10 cellular contexts compared by ENCODE assay signal in genomic region chr6:137095651-137096238, GRCh38. TPM values are rescaled to one million over a fixed set of nuclear protein-coding genes. Genes with fewer than 3 reads are reported as not detected.
DNase-seq lines count a peak whose midpoint lies in the region; ATAC-seq and TF ChIP-seq lines count a peak whose summit lies in the region.
"Had no signal": no experiment of that assay in that cellular context is flagged by ENCODE, and none has a peak within 500 bp of the region (broad histone marks: within the 10 kb centered on the region; RNA-seq: fewer than 3 reads in every experiment).

No MANE protein-coding gene starts in this region.

- no peak for TF ChIP-seq CTCF in GM12865 (IDR thresholded peaks at IDR 0.05; ENCODE audit: insufficient read depth, low read depth, low read length, missing control alignments)
- TF ChIP-seq CTCF in prostate gland (IDR thresholded peaks at IDR 0.05): no peak
- TF ChIP-seq CTCF in breast epithelium (IDR thresholded peaks at IDR 0.05): no peak

- no peak for TF ChIP-seq POLR2A in prostate gland (IDR thresholded peaks at IDR 0.05)
- no peak for TF ChIP-seq POLR2A in breast epithelium (IDR thresholded peaks at IDR 0.05)

- DNase-seq in GM12865 (ENCODE audit: low read depth) (peak; percentile 92), activated T-cell treated with anti-CD3 and anti-CD28 coated beads for 4 hours (no peak), prostate gland (ENCODE audit: low spot score) (no peak), putamen (ENCODE audit: low spot score) (no peak), breast epithelium (ENCODE audit: low spot score in 2 of 2) (no peak)
- peak; percentile 20 for DNase-seq in activated T-helper 1 cell treated with anti-CD3 and anti-CD28 coated beads, Interleukin-12 subunit alpha, Interleukin-12 subunit beta, Interleukin-2, Interleukin-4 antibody, amounts not matched to agents 30 ng/mL and 10 ng/mL and 1 ng/mL, durations not matched to agents 14 hours and 24 hours and 36 hours (ENCODE audit: low spot score)

- H3K4me1 Mint-ChIP-seq in activated T-helper 1 cell treated with anti-CD3 and anti-CD28 coated beads, Interleukin-12 subunit alpha, Interleukin-12 subunit beta, Interleukin-2, Interleukin-4 antibody, amounts not matched to agents 30 ng/mL and 10 ng/mL and 1 ng/mL, durations not matched to agents 14 hours and 24 hours and 36 hours (ENCODE audit: low read depth): peaks cover 68% of the 10 kb centered on the region

- H3K9me3 ChIP-seq in prostate gland (no peaks in the 10 kb centered on the region), breast epithelium (no peaks in the 10 kb centered on the region)

- H3K36me3 Mint-ChIP-seq in activated T-helper 1 cell treated with anti-CD3 and anti-CD28 coated beads, Interleukin-12 subunit alpha, Interleukin-12 subunit beta, Interleukin-2, Interleukin-4 antibody, amounts not matched to agents 30 ng/mL and 10 ng/mL and 1 ng/mL, durations not matched to agents 14 hours and 24 hours and 36 hours (ENCODE audit: low read depth): peaks cover 2% of the 10 kb centered on the region
- H3K36me3 Mint-ChIP-seq: brain had no signal

- H3K36me3 ChIP-seq in prostate gland (no peaks in the 10 kb centered on the region), breast epithelium (no peaks in the 10 kb centered on the region)

- H3K27ac ChIP-seq in prostate gland (no peak overlapping the region), breast epithelium (no peak overlapping the region)

- no peaks in the 10 kb centered on the region for H3K27me3 ChIP-seq in prostate gland (replicated peaks; ENCODE audit: insufficient read depth)
- no peaks in the 10 kb centered on the region for H3K27me3 ChIP-seq in breast epithelium

- H3K27ac Mint-ChIP-seq in activated T-helper 1 cell treated with anti-CD3 and anti-CD28 coated beads, Interleukin-12 subunit alpha, Interleukin-12 subunit beta, Interleukin-2, Interleukin-4 antibody, amounts not matched to agents 30 ng/mL and 10 ng/mL and 1 ng/mL, durations not matched to agents 14 hours and 24 hours and 36 hours: peak overlapping the region; percentile 19
- H3K27ac Mint-ChIP-seq: brain had no signal

- no peaks in the 10 kb centered on the region for H3K9me3 Mint-ChIP-seq in activated T-helper 1 cell treated with anti-CD3 and anti-CD28 coated beads, Interleukin-12 subunit alpha, Interleukin-12 subunit beta, Interleukin-2, Interleukin-4 antibody, amounts not matched to agents 30 ng/mL and 10 ng/mL and 1 ng/mL, durations not matched to agents 14 hours and 24 hours and 36 hours

- intact Hi-C loops in activated T-helper 1 cell treated with anti-CD3 and anti-CD28 coated beads, Interleukin-12 subunit alpha, Interleukin-12 subunit beta, Interleukin-2, Interleukin-4 antibody, amounts not matched to agents 30 ng/mL and 10 ng/mL and 1 ng/mL, durations not matched to agents 14 hours and 24 hours and 36 hours (cut with micrococcal nuclease): loop anchor here (1.0 to 10.0 kb wide), 6 partner anchors 8 to 1013 kb away; no protein-coding TSS in a partner anchor
- intact Hi-C loops in prostate gland (cut with DNase I) (loop anchor here (2.0 to 5.0 kb wide), 2 partner anchors 172 to 219 kb away; no protein-coding TSS in a partner anchor), breast epithelium (cut with DNase I; ENCODE audit: low total_unique reads) (no loop called here)

- ATAC-seq in GM19397 (IDR thresholded peaks at IDR 0.05; ENCODE audit: unreplicated experiment) (peak; percentile 66), HG03135 (IDR thresholded peaks at IDR 0.05; ENCODE audit: unreplicated experiment) (peak; percentile 63)

- H3K4me3 ChIP-seq in GM12865 (ENCODE audit: low read depth, low read length): no peak overlapping the region
- no peak overlapping the region for H3K4me3 ChIP-seq in prostate gland
- no peak overlapping the region for H3K4me3 ChIP-seq in breast epithelium

- peak overlapping the region; percentile 19 for H3K4me3 Mint-ChIP-seq in activated T-helper 1 cell treated with anti-CD3 and anti-CD28 coated beads, Interleukin-12 subunit alpha, Interleukin-12 subunit beta, Interleukin-2, Interleukin-4 antibody, amounts not matched to agents 30 ng/mL and 10 ng/mL and 1 ng/mL, durations not matched to agents 14 hours and 24 hours and 36 hours
- H3K4me3 Mint-ChIP-seq: brain had no signal

- H3K4me1 ChIP-seq in prostate gland (replicated peaks) (no peaks in the 10 kb centered on the region), breast epithelium (no peaks in the 10 kb centered on the region)

- H3K27me3 Mint-ChIP-seq in activated T-helper 1 cell treated with anti-CD3 and anti-CD28 coated beads, Interleukin-12 subunit alpha, Interleukin-12 subunit beta, Interleukin-2, Interleukin-4 antibody, amounts not matched to agents 30 ng/mL and 10 ng/mL and 1 ng/mL, durations not matched to agents 14 hours and 24 hours and 36 hours (ENCODE audit: insufficient read depth): no peaks in the 10 kb centered on the region

RNA-seq across cellular contexts. Expression of gene IL20RA, which starts 51.0 kb away (rescaled TPM):
- total RNA-seq in activated T-helper 1 cell treated with anti-CD3 and anti-CD28 coated beads, Interleukin-12 subunit alpha, Interleukin-12 subunit beta, Interleukin-2, Interleukin-4 antibody, amounts not matched to agents 30 ng/mL and 10 ng/mL and 1 ng/mL, durations not matched to agents 14 hours and 24 hours and 36 hours: not detected in 2 replicates
- total RNA-seq in prostate gland (10 to 100 TPM; 19.9 to 25.3 TPM), breast epithelium (10 to 100 TPM in 2 of 3 donors, 1 to 10 TPM in 1; 1.6 to 69.8 (median 49.2) TPM)
- total RNA-seq: RPMI7951 had no signal

Comparison
In these comparisons a context has a peak if more than half of its experiments do, and no peak if none do; other contexts are left out.
1. DNase-seq: peak in GM12865 (single experiment) and activated T-helper 1 cell treated with anti-CD3 and anti-CD28 coated beads, Interleukin-12 subunit alpha, Interleukin-12 subunit beta, Interleukin-2, Interleukin-4 antibody, amounts not matched to agents 30 ng/mL and 10 ng/mL and 1 ng/mL, durations not matched to agents 14 hours and 24 hours and 36 hours (single experiment); none in activated T-cell treated with anti-CD3 and anti-CD28 coated beads for 4 hours (single experiment), prostate gland (single experiment), putamen (single experiment) and breast epithelium (0 of 2).